10 cellular contexts compared by ENCODE assay signal in the genomic region with DNA sequence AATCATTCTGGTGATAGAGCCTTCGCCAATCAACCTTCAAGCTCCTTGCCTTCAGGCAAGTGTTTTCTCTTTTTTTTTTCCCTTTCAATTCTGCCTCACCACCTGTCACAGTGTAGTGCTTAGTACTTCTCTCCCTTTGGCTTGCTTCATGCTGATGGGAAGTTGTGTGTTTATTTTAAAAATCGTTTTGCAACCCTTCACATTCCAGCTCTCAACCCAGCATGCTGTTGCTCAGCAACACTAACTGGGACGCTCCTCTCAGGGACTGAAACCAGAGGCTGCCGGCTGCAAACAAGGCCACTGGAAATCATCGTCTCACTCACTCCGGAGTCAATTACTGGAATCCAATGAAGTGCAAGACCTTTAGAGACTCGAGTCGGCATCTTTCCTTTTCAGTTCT.
DNase-seq lines count a peak whose midpoint lies in the region; ATAC-seq and TF ChIP-seq lines count a peak whose summit lies in the region.
"Had no signal": no experiment of that assay in that cellular context is flagged by ENCODE, and none has a peak within 500 bp of the region (broad histone marks: within the 10 kb centered on the region; RNA-seq: fewer than 3 reads in every experiment).

No MANE protein-coding gene starts in this region.

- no peaks in the 10 kb centered on the region for H3K79me2 ChIP-seq in fibroblast of lung (ENCODE audit: control insufficient read depth, insufficient read depth, low read length)

- H3K27ac ChIP-seq in fibroblast of lung (ENCODE audit: insufficient read depth, low read length) (peak overlapping the region; percentile 53), neuronal stem cell (replicated peaks; ENCODE audit: low read length) (no peak overlapping the region)

- no peak for ATAC-seq in activated T-helper 17 cell treated with anti-CD3 and anti-CD28 coated beads, Interleukin-2, amount 50 U/mL, for 72 hours (replicated peaks)
- ATAC-seq: T-cell had no signal

- no peak overlapping the region for H3K14ac ChIP-seq in neuronal stem cell (ENCODE audit: low read length)

- H3K4me2 ChIP-seq in fibroblast of lung (ENCODE audit: extremely low read depth, insufficient read depth, low read length) (peak overlapping the region; percentile 69), neuronal stem cell (ENCODE audit: insufficient read depth, low read length, poor library complexity, severe bottlenecking) (no peak overlapping the region)

- no peak overlapping the region for H4K8ac ChIP-seq in neuronal stem cell (ENCODE audit: low read depth, low read length)

- H3K27me3 Mint-ChIP-seq in activated T-helper 17 cell treated with anti-CD3 and anti-CD28 coated beads, Interleukin-2, amount 50 U/mL, for 72 hours = no peaks in the 10 kb centered on the region
- H3K27me3 Mint-ChIP-seq in activated CD4-positive, alpha-beta T cell treated with anti-CD3 and anti-CD28 coated beads, Interleukin-2, amount 10 ng/mL, durations not matched to agents 7 days and 5 days = no peaks in the 10 kb centered on the region
- H3K27me3 Mint-ChIP-seq in activated naive CD8-positive, alpha-beta T cell treated with anti-CD3 and anti-CD28 coated beads for 36 hours = no peaks in the 10 kb centered on the region
- H3K27me3 Mint-ChIP-seq: naive B cell, T-cell had no signal

- H3K79me1 ChIP-seq in neuronal stem cell (ENCODE audit: low read depth, low read length) = no peaks in the 10 kb centered on the region

- H2AFZ ChIP-seq in fibroblast of lung (ENCODE audit: low read length) (no peak overlapping the region), neuronal stem cell (ENCODE audit: low read length) (peak overlapping the region; percentile 48)

- H3K4me1 ChIP-seq in fibroblast of lung (ENCODE audit: control insufficient read depth, extremely low read depth, insufficient read depth, low read length) = no peaks in the 10 kb centered on the region
- H3K4me1 ChIP-seq in neuronal stem cell (ENCODE audit: control insufficient read depth in 2 of 2, insufficient read depth in 1 of 2, low read depth in 1 of 2, low read length in 2 of 2) = peaks cover 4 to 11% of the 10 kb centered on the region in 2 donors

- H3K23ac ChIP-seq in neuronal stem cell (ENCODE audit: low read depth, low read length, poor library complexity) = no peak overlapping the region

- no peak overlapping the region for H4K91ac ChIP-seq in neuronal stem cell (ENCODE audit: low read depth, low read length, poor library complexity)

- no peaks in the 10 kb centered on the region for H3K4me1 Mint-ChIP-seq in activated T-helper 17 cell treated with anti-CD3 and anti-CD28 coated beads, Interleukin-2, amount 50 U/mL, for 72 hours
- H3K4me1 Mint-ChIP-seq in activated CD4-positive, alpha-beta T cell treated with anti-CD3 and anti-CD28 coated beads, Interleukin-2, amount 10 ng/mL, durations not matched to agents 7 days and 5 days = no peaks in the 10 kb centered on the region
- no peaks in the 10 kb centered on the region for H3K4me1 Mint-ChIP-seq in activated naive CD8-positive, alpha-beta T cell treated with anti-CD3 and anti-CD28 coated beads for 36 hours
- H3K4me1 Mint-ChIP-seq: naive B cell, T-cell had no signal

- no CpG with 5 or more reads among the region's 8 CpGs for WGBS in neuronal stem cell (ENCODE audit: extremely low coverage in 2 of 2, insufficient read length in 2 of 2, insufficient replicate concordance in 1 of 2), 2 donors

- CTCF ChIA-PET in activated CD4-positive, alpha-beta T cell treated with anti-CD3 and anti-CD28 coated beads, Interleukin-2, amount 10 ng/mL, durations not matched to agents 7 days and 5 days (lab: Charles Lee) = no interaction called here

- no peak overlapping the region for H2BK5ac ChIP-seq in neuronal stem cell (ENCODE audit: low read length)

- no peak overlapping the region for H2BK15ac ChIP-seq in neuronal stem cell (ENCODE audit: low read length)

- H2BK12ac ChIP-seq in neuronal stem cell (ENCODE audit: low read length) = no peak overlapping the region

- H3K18ac ChIP-seq in neuronal stem cell (ENCODE audit: low read length) = no peak overlapping the region

- H3K9me3 ChIP-seq in fibroblast of lung (ENCODE audit: control insufficient read depth, insufficient read depth, low read depth, low read length) (no peaks in the 10 kb centered on the region), neuronal stem cell (replicated peaks in 1 of 2; ENCODE audit: control insufficient read depth in 2 of 2, insufficient read depth in 1 of 2, low read depth in 1 of 2, low read length in 2 of 2) (no peaks in the 10 kb centered on the region)

- H3K27ac Mint-ChIP-seq in activated T-helper 17 cell treated with anti-CD3 and anti-CD28 coated beads, Interleukin-2, amount 50 U/mL, for 72 hours = no peak overlapping the region
- no peak overlapping the region for H3K27ac Mint-ChIP-seq in activated CD4-positive, alpha-beta T cell treated with anti-CD3 and anti-CD28 coated beads, Interleukin-2, amount 10 ng/mL, durations not matched to agents 7 days and 5 days
- no peak overlapping the region for H3K27ac Mint-ChIP-seq in activated naive CD8-positive, alpha-beta T cell treated with anti-CD3 and anti-CD28 coated beads for 36 hours
- H3K27ac Mint-ChIP-seq: T-cell had no signal

- no peaks in the 10 kb centered on the region for H3K36me3 ChIP-seq in fibroblast of lung (ENCODE audit: control insufficient read depth, insufficient read depth, low read length)
- H3K36me3 ChIP-seq in neuronal stem cell (replicated peaks in 1 of 2; ENCODE audit: control insufficient read depth in 2 of 2, insufficient read depth in 2 of 2, low read length in 2 of 2) = no peaks in the 10 kb centered on the region

- peaks cover 8% of the 10 kb centered on the region for H3K9me3 Mint-ChIP-seq in activated T-helper 17 cell treated with anti-CD3 and anti-CD28 coated beads, Interleukin-2, amount 50 U/mL, for 72 hours
- no peaks in the 10 kb centered on the region for H3K9me3 Mint-ChIP-seq in activated CD4-positive, alpha-beta T cell treated with anti-CD3 and anti-CD28 coated beads, Interleukin-2, amount 10 ng/mL, durations not matched to agents 7 days and 5 days
- H3K9me3 Mint-ChIP-seq in activated naive CD8-positive, alpha-beta T cell treated with anti-CD3 and anti-CD28 coated beads for 36 hours = peaks cover 4% of the 10 kb centered on the region

- no peak overlapping the region for H3K4me3 Mint-ChIP-seq in activated T-helper 17 cell treated with anti-CD3 and anti-CD28 coated beads, Interleukin-2, amount 50 U/mL, for 72 hours
- H3K4me3 Mint-ChIP-seq in activated CD4-positive, alpha-beta T cell treated with anti-CD3 and anti-CD28 coated beads, Interleukin-2, amount 10 ng/mL, durations not matched to agents 7 days and 5 days = no peak overlapping the region
- no peak overlapping the region for H3K4me3 Mint-ChIP-seq in activated naive CD8-positive, alpha-beta T cell treated with anti-CD3 and anti-CD28 coated beads for 36 hours
- H3K4me3 Mint-ChIP-seq: T-cell had no signal

- H2BK120ac ChIP-seq in neuronal stem cell (ENCODE audit: low read depth, low read length) = no peak overlapping the region

- TF ChIP-seq CTCF in fibroblast of lung (conservative IDR thresholded peaks at IDR 0.05 in 1 of 2, IDR thresholded peaks at IDR 0.05 in 1 of 2; ENCODE audit: low read depth in 1 of 2, low read length in 2 of 2) = no peak

- H3K4me3 ChIP-seq in fibroblast of lung (replicated peaks in 1 of 4; ENCODE audit: control extremely low read depth in 1 of 4, insufficient read depth in 1 of 4, low read depth in 3 of 4, low read length in 4 of 4) (peak overlapping the region in 2 of 4 experiments; percentile 27 to 29), neuronal stem cell (ENCODE audit: low read length in 2 of 2) (peak overlapping the region in 1 of 2 donors; percentile 20)

- H3K9ac ChIP-seq in fibroblast of lung (ENCODE audit: insufficient read depth, low read length) = no peak overlapping the region
- H3K9ac ChIP-seq in neuronal stem cell (ENCODE audit: low read depth, low read length, poor library complexity) = no peak overlapping the region

- no peaks in the 10 kb centered on the region for H3K36me3 Mint-ChIP-seq in activated T-helper 17 cell treated with anti-CD3 and anti-CD28 coated beads, Interleukin-2, amount 50 U/mL, for 72 hours (ENCODE audit: low read depth)
- no peaks in the 10 kb centered on the region for H3K36me3 Mint-ChIP-seq in activated CD4-positive, alpha-beta T cell treated with anti-CD3 and anti-CD28 coated beads, Interleukin-2, amount 10 ng/mL, durations not matched to agents 7 days and 5 days (ENCODE audit: low read depth)
- no peaks in the 10 kb centered on the region for H3K36me3 Mint-ChIP-seq in activated naive CD8-positive, alpha-beta T cell treated with anti-CD3 and anti-CD28 coated beads for 36 hours
- H3K36me3 Mint-ChIP-seq: naive B cell, T-cell had no signal

- no peak overlapping the region for H2AK5ac ChIP-seq in neuronal stem cell (ENCODE audit: low read depth, low read length)

- DNase-seq in DMS153 (lab: John Stamatoyannopoulos, UW) (peak; percentile 87), NCI-H2227 treated with DMSO at 0.1 percent for 48 hours (lab: John Stamatoyannopoulos, UW) (peak; percentile 32), fibroblast of lung (ENCODE audit: low read depth in 2 of 2) (peak; percentile 85 to 93), neuronal stem cell (ENCODE audit: low spot score) (peak; percentile 30)
- DNase-seq in activated CD4-positive, CD25-positive, alpha-beta regulatory T cell treated with anti-CD3 and anti-CD28 coated beads, Interleukin-2, amount 50 U/mL, for 72 hours = no peak
- no peak for DNase-seq in activated CD4-positive, alpha-beta T cell treated with anti-CD3 and anti-CD28 coated beads, Interleukin-2, amount 10 ng/mL, durations not matched to agents 7 days and 5 days
- no peak for DNase-seq in activated naive CD8-positive, alpha-beta T cell treated with anti-CD3 and anti-CD28 coated beads for 36 hours
- DNase-seq: naive B cell, T-cell had no signal

- no peaks in the 10 kb centered on the region for H3K27me3 ChIP-seq in fibroblast of lung (ENCODE audit: control insufficient read depth, insufficient read depth, low read length)
- H3K27me3 ChIP-seq in neuronal stem cell (ENCODE audit: control insufficient read depth in 3 of 3, insufficient read depth in 3 of 3, low read depth in 1 of 3, low read length in 3 of 3) = no peaks in the 10 kb centered on the region

- no peaks in the 10 kb centered on the region for H4K20me1 ChIP-seq in fibroblast of lung (ENCODE audit: control insufficient read depth, extremely low read depth, insufficient read depth, low read length)

- no peak overlapping the region for H3K4ac ChIP-seq in neuronal stem cell (ENCODE audit: low read length)

- POLR2A ChIA-PET in activated CD4-positive, alpha-beta T cell treated with anti-CD3 and anti-CD28 coated beads, Interleukin-2, amount 10 ng/mL, durations not matched to agents 7 days and 5 days (lab: Charles Lee) = no interaction called here

Comparison
In these comparisons a context has a peak if more than half of its experiments do, and no peak if none do; other contexts are left out.
1. DNase-seq: peak in DMS153 (single experiment), NCI-H2227 treated with DMSO at 0.1 percent for 48 hours (single experiment), fibroblast of lung (2 of 2) and neuronal stem cell (single experiment); none in activated CD4-positive, CD25-positive, alpha-beta regulatory T cell treated with anti-CD3 and anti-CD28 coated beads, Interleukin-2, amount 50 U/mL, for 72 hours (single experiment), activated CD4-positive, alpha-beta T cell treated with anti-CD3 and anti-CD28 coated beads, Interleukin-2, amount 10 ng/mL, durations not matched to agents 7 days and 5 days (single experiment) and activated naive CD8-positive, alpha-beta T cell treated with anti-CD3 and anti-CD28 coated beads for 36 hours (single experiment).